ENCODE assay signal across 9 cellular contexts in the genomic region with DNA sequence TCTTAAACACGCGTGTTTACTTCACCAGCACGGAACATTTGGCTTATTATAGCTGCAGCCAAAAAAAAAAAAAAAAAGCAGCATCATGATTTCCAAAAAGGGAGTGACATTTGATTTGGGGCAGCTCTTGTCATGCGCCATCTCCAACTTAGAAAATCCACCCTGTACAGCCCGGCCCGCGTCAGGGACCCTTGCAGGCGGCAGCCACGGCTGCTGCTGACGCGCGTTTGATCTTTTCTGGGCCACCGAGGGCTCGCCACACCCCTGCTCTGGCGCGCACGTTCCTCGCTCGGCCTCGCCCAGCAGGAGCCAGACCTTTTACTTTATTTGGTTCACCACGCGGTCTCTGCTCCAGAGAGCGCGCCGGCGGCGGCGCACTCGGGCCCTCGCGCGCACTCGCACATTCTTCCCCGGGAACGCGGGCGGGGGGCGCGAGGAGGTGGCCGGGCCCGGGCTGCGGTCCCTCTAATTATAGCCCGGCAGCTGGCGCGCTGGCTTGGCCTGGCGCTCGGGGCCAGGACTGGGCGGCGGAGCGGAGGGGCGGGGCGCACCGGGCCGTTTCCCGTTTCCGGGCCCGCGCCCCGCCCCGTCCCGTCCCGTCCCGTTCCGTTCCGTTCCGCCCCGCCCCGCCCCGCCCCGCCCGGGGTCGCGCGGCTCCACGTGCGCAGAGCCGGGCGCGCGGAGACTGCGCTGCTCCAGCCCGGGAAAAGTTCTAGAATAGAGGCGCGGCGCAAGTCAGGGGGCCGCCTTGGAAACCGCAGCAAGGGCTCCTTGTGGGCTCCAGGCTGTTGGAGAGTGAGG. TPM values are rescaled to one million over a fixed set of nuclear protein-coding genes. Genes with fewer than 3 reads are reported as not detected.
A peak's percentile ranks its signal among the peaks of the same experiment; 100 is the strongest.
DNase-seq lines count a peak whose midpoint lies in the region; ATAC-seq, FAIRE-seq and TF ChIP-seq lines count a peak whose summit lies in the region.
"Had no signal": no experiment of that assay in that cellular context is flagged by ENCODE, and none has a peak within 500 bp of the region (broad histone marks: within the 10 kb centered on the region; RNA-seq: fewer than 3 reads in every experiment).

No MANE protein-coding gene starts in this region.

- H3K27me3 ChIP-seq in astrocyte (ENCODE audit: insufficient read depth, low read length) = no peaks in the 10 kb centered on the region
- H3K27me3 ChIP-seq in hepatocyte = no peaks in the 10 kb centered on the region

- peaks cover 42% of the 10 kb centered on the region for H3K79me2 ChIP-seq in astrocyte (ENCODE audit: insufficient read depth, low read length)
- H3K79me2 ChIP-seq in hepatocyte = peaks cover 28% of the 10 kb centered on the region

- FAIRE-seq in astrocyte (lab: Jason Lieb, UNC) = no peak
- FAIRE-seq: A204.1 had no signal

- H2AFZ ChIP-seq in astrocyte (ENCODE audit: low read depth, low read length) = no peak overlapping the region
- H2AFZ ChIP-seq in hepatocyte = peak overlapping the region; percentile 13

- peak overlapping the region; percentile 76 for H3K4me3 Mint-ChIP-seq in astrocyte (ENCODE audit: unreplicated experiment)

- H3K9me3 ChIP-seq in astrocyte (ENCODE audit: insufficient read depth, low read depth, low read length) = no peaks in the 10 kb centered on the region
- no peaks in the 10 kb centered on the region for H3K9me3 ChIP-seq in hepatocyte (ENCODE audit: low read depth)

- peaks cover 31% of the 10 kb centered on the region for H3K4me1 Mint-ChIP-seq in astrocyte (ENCODE audit: low read depth, unreplicated experiment)

- H3K36me3 ChIP-seq in astrocyte (ENCODE audit: insufficient read depth, low read length) = peaks cover 9% of the 10 kb centered on the region
- H3K36me3 ChIP-seq in hepatocyte (replicated peaks; ENCODE audit: insufficient read depth, low read depth) = no peaks in the 10 kb centered on the region

- peak; percentile 59 for DNase-seq in DMS153 (lab: John Stamatoyannopoulos, UW)
- DNase-seq in DMS153 treated with DMSO at 0.1 percent for 48 hours (lab: John Stamatoyannopoulos, UW; ENCODE audit: unreplicated experiment) = no peak
- peak; percentile 92 for DNase-seq in NCI-H146 treated with DMSO at 0.1 percent for 48 hours (lab: John Stamatoyannopoulos, UW; ENCODE audit: unreplicated experiment)
- peak; percentile 71 for DNase-seq in T-helper 9 cell
- DNase-seq in astrocyte (ENCODE audit: low read depth) = peak; percentile 82
- peak; percentile 94 for DNase-seq in hepatocyte (ENCODE audit: low spot score)
- DNase-seq in retina = peak; percentile 92

- H3K9me3 Mint-ChIP-seq in astrocyte (ENCODE audit: unreplicated experiment) = peaks cover 6% of the 10 kb centered on the region

- peak; percentile 61 for ATAC-seq in HG02870 (IDR thresholded peaks at IDR 0.05; ENCODE audit: unreplicated experiment)

- H3K4me3 ChIP-seq in astrocyte (ENCODE audit: insufficient read depth, low read depth, low read length) (peak overlapping the region; percentile 57), hepatocyte (peak overlapping the region; percentile 11)

- H3K4me1 ChIP-seq in astrocyte (ENCODE audit: insufficient read depth, low read length) (peaks cover 45% of the 10 kb centered on the region), hepatocyte (ENCODE audit: insufficient read depth) (peaks cover 38% of the 10 kb centered on the region)

- TF ChIP-seq CTCF in astrocyte (IDR thresholded peaks at IDR 0.05; ENCODE audit: insufficient read depth, low read depth, low read length) (no peak), hepatocyte (IDR thresholded peaks at IDR 0.05; ENCODE audit: poor library complexity) (no peak)

- H3K9ac ChIP-seq in astrocyte (ENCODE audit: low read length) = peak overlapping the region; percentile 98

- peak overlapping the region; percentile 95 for H3K27ac Mint-ChIP-seq in astrocyte (ENCODE audit: unreplicated experiment)

- 2% methylated on average over 30 of the region's 87 CpGs for WGBS in hepatocyte (ENCODE audit: low lambda C conversion rate, missing lambda C conversion rate)

- peak overlapping the region; percentile 93 for H3K4me2 ChIP-seq in astrocyte (ENCODE audit: low read length)
- H3K4me2 ChIP-seq in hepatocyte = peak overlapping the region; percentile 83

- H3K9me2 ChIP-seq in hepatocyte (replicated peaks; ENCODE audit: insufficient read depth) = no peaks in the 10 kb centered on the region

- peaks cover 2% of the 10 kb centered on the region for H4K20me1 ChIP-seq in astrocyte (ENCODE audit: insufficient read depth, low read length)
- H4K20me1 ChIP-seq in hepatocyte (ENCODE audit: insufficient read depth, poor library complexity, severe bottlenecking) = peaks cover under 1% of the 10 kb centered on the region

- peak overlapping the region; percentile 96 for H3K27ac ChIP-seq in astrocyte (ENCODE audit: low read depth, low read length)
- peak overlapping the region; percentile 99 for H3K27ac ChIP-seq in hepatocyte

- H3K27me3 Mint-ChIP-seq in astrocyte (ENCODE audit: low read depth, unreplicated experiment) = no peaks in the 10 kb centered on the region

- peaks cover 15% of the 10 kb centered on the region for H3K36me3 Mint-ChIP-seq in astrocyte (ENCODE audit: low read depth, unreplicated experiment)

RNA-seq across cellular contexts. Expression of gene IRF2BP2, which starts 10.2 kb away (rescaled TPM):
- total RNA-seq in astrocyte = 122 and 126 TPM in 2 replicates
- total RNA-seq in hepatocyte = 113 and 135 TPM in 2 replicates
- polyA plus RNA-seq in hepatocyte = 65.9 and 68.2 TPM in 2 replicates
